Comparison of ENCODE assay signal across 20 cellular contexts in genomic region chr19:38429811-38430156, GRCh38. TPM values are rescaled to one million over a fixed set of nuclear protein-coding genes. Genes with fewer than 3 reads are reported as not detected.
A peak's percentile ranks its signal among the peaks of the same experiment; 100 is the strongest.
DNase-seq lines count a peak whose midpoint lies in the region; ATAC-seq, FAIRE-seq and TF ChIP-seq lines count a peak whose summit lies in the region.
"Had no signal": no experiment of that assay in that cellular context is flagged by ENCODE, and none has a peak within 500 bp of the region (broad histone marks: within the 10 kb centered on the region; RNA-seq: fewer than 3 reads in every experiment).

No MANE protein-coding gene starts in this region.

- TF ChIP-seq POLR2A in GM12878 (IDR thresholded peaks at IDR 0.05; ENCODE audit: low read depth, low read length) = no peak

- RAD21 ChIA-PET in GM12878 (lab: Charles Lee; ENCODE audit: unreplicated experiment) = no interaction called here

- H3F3A ChIP-seq in GM23338 (replicated peaks; ENCODE audit: low read depth) = peaks cover 26% of the 10 kb centered on the region

- no peak overlapping the region for H2BK120ac ChIP-seq in mesendoderm (ENCODE audit: low read depth, low read length)

- POLR2A ChIA-PET in activated B cell treated with CpG ODN at 0.5 μM for 24 hours (lab: Charles Lee) = no interaction called here
- POLR2A ChIA-PET in GM12878 (lab: Charles Lee) = no interaction called here

- H3K4ac ChIP-seq in mesendoderm (ENCODE audit: low read depth, low read length) = no peak overlapping the region

- DNase-seq in activated T-cell treated with anti-CD3 and anti-CD28 coated beads, Interleukin-2, amount 50 U/mL, for 24 hours = no peak
- no peak for DNase-seq in activated T-cell treated with anti-CD3 and anti-CD28 coated beads, Interleukin-2, amount 50 U/mL, for 4 hours
- DNase-seq in GM23338 (ENCODE audit: low spot score) (no peak), activated B cell treated with CpG ODN at 0.5 μM for 24 hours (no peak), GM12878 (ENCODE audit: low read depth, low spot score) (no peak), type B pancreatic cell (ENCODE audit: extremely low spot score, unreplicated experiment) (no peak), COLO829 (ENCODE audit: low spot score) (no peak), mesendoderm (no peak)
- DNase-seq: EL, KG1, NCI-H1436, NCI-H2029, NCI-H2171, NCI-H446, PC-3 had no signal

- H3K18ac ChIP-seq in mesendoderm (ENCODE audit: low read length) = no peak overlapping the region

- H4K5ac ChIP-seq in mesendoderm (ENCODE audit: low read length) = no peak overlapping the region

- no peaks in the 10 kb centered on the region for H3K9me2 ChIP-seq in GM23338 (ENCODE audit: insufficient read depth)

- H2AFZ ChIP-seq in GM23338 (no peak overlapping the region), GM12878 (ENCODE audit: control insufficient read depth, low read depth, low read length) (no peak overlapping the region)

- no peak overlapping the region for H3K56ac ChIP-seq in mesendoderm (ENCODE audit: low read length)

- no peak overlapping the region for H2BK5ac ChIP-seq in mesendoderm (ENCODE audit: low read length)

- H2BK15ac ChIP-seq in mesendoderm (replicated peaks; ENCODE audit: low read depth) = no peak overlapping the region

- H4K20me1 ChIP-seq in GM23338 (replicated peaks; ENCODE audit: insufficient read depth) (no peaks in the 10 kb centered on the region), GM12878 (ENCODE audit: control insufficient read depth, insufficient read depth) (no peaks in the 10 kb centered on the region)

- H3K4me1 ChIP-seq in GM23338 (ENCODE audit: insufficient read depth) = peaks cover 34% of the 10 kb centered on the region
- H3K4me1 ChIP-seq in GM12878 (ENCODE audit: control insufficient read depth, insufficient read depth, low read length) = peaks cover 16% of the 10 kb centered on the region
- peaks cover 8% of the 10 kb centered on the region for H3K4me1 ChIP-seq in mesendoderm (ENCODE audit: control insufficient read depth, low read depth, low read length)

- H3K27ac Mint-ChIP-seq in activated T-cell treated with anti-CD3 and anti-CD28 coated beads, Interleukin-2, amount 50 U/mL, for 24 hours = peak overlapping the region; percentile 96
- H3K27ac Mint-ChIP-seq in GM23338 = no peak overlapping the region
- peak overlapping the region; percentile 70 for H3K27ac Mint-ChIP-seq in activated B cell treated with CpG ODN at 0.5 μM for 24 hours
- no peak overlapping the region for H3K27ac Mint-ChIP-seq in type B pancreatic cell

- intact Hi-C loops in activated B cell treated with CpG ODN at 0.5 μM for 24 hours (cut with micrococcal nuclease) = loop anchor here (5.0 kb wide), 1 partner anchor 63 kb away; no protein-coding TSS in a partner anchor
- intact Hi-C loops in GM12878 (cut with micrococcal nuclease; ENCODE audit: unreplicated experiment) = no loop called here

- H3K27ac ChIP-seq in GM23338 (ENCODE audit: low read depth) = peak overlapping the region; percentile 66; the same call in 1 of the 2 replicates
- no peak overlapping the region for H3K27ac ChIP-seq in GM12878 (ENCODE audit: control insufficient read depth, insufficient read depth)
- H3K27ac ChIP-seq in mesendoderm (ENCODE audit: low read depth, low read length) = no peak overlapping the region
- H3K27ac ChIP-seq: RWPE1 had no signal

- no peak overlapping the region for H2AK5ac ChIP-seq in mesendoderm (ENCODE audit: low read length)

- no peak for FAIRE-seq in GM12878 (lab: Jason Lieb, UNC)

- H3K36me3 ChIP-seq in GM23338 (ENCODE audit: insufficient read depth) = no peaks in the 10 kb centered on the region
- no peaks in the 10 kb centered on the region for H3K36me3 ChIP-seq in GM12878 (ENCODE audit: control insufficient read depth in 2 of 2, insufficient read depth in 2 of 2, low read length in 1 of 2)
- no peaks in the 10 kb centered on the region for H3K36me3 ChIP-seq in mesendoderm (ENCODE audit: control insufficient read depth, insufficient read depth, low read length)

- H3K9ac ChIP-seq in GM12878 (ENCODE audit: control insufficient read depth, insufficient read depth, low read length) = no peak overlapping the region
- no peak overlapping the region for H3K9ac ChIP-seq in mesendoderm (ENCODE audit: low read length)

- peaks cover 13% of the 10 kb centered on the region for H3K27me3 Mint-ChIP-seq in activated T-cell treated with anti-CD3 and anti-CD28 coated beads, Interleukin-2, amount 50 U/mL, for 24 hours
- H3K27me3 Mint-ChIP-seq in activated T-cell treated with anti-CD3 and anti-CD28 coated beads, Interleukin-2, amount 50 U/mL, for 4 hours (ENCODE audit: low read depth) = peaks cover 19% of the 10 kb centered on the region
- H3K27me3 Mint-ChIP-seq in GM23338 (ENCODE audit: insufficient read depth, low read depth, poor library complexity) = peaks cover 19% of the 10 kb centered on the region
- H3K27me3 Mint-ChIP-seq in activated B cell treated with CpG ODN at 0.5 μM for 24 hours = peaks cover 7% of the 10 kb centered on the region
- peaks cover 24% of the 10 kb centered on the region for H3K27me3 Mint-ChIP-seq in type B pancreatic cell

- peaks cover 47% of the 10 kb centered on the region for H3K4me1 Mint-ChIP-seq in activated T-cell treated with anti-CD3 and anti-CD28 coated beads, Interleukin-2, amount 50 U/mL, for 24 hours (ENCODE audit: low read depth)
- peaks cover 37% of the 10 kb centered on the region for H3K4me1 Mint-ChIP-seq in activated T-cell treated with anti-CD3 and anti-CD28 coated beads, Interleukin-2, amount 50 U/mL, for 4 hours (ENCODE audit: low read depth)
- peaks cover 21% of the 10 kb centered on the region for H3K4me1 Mint-ChIP-seq in GM23338
- H3K4me1 Mint-ChIP-seq in activated B cell treated with CpG ODN at 0.5 μM for 24 hours = peaks cover 48% of the 10 kb centered on the region
- peaks cover 13% of the 10 kb centered on the region for H3K4me1 Mint-ChIP-seq in type B pancreatic cell (ENCODE audit: unreplicated experiment)

- TF ChIP-seq RAD21 in GM12878 (IDR thresholded peaks at IDR 0.05; ENCODE audit: insufficient read depth, low read depth, low read length) = no peak

- TF ChIP-seq CTCF in GM23338 (conservative IDR thresholded peaks at IDR 0.05; ENCODE audit: low read depth in 2 of 2) (no peak), activated B cell treated with CpG ODN at 0.5 μM for 24 hours (IDR thresholded peaks at IDR 0.05) (no peak), GM12878 (IDR thresholded peaks at IDR 0.05 in 2 of 3, conservative IDR thresholded peaks at IDR 0.05 in 1 of 3; ENCODE audit: control insufficient read depth in 2 of 3, extremely low read depth in 1 of 3, insufficient read depth in 1 of 3, low read depth in 3 of 3, low read length in 3 of 3) (no peak), type B pancreatic cell (conservative IDR thresholded peaks at IDR 0.05) (no peak)

- H3K4me2 ChIP-seq in GM23338 (no peak overlapping the region), GM12878 (ENCODE audit: control insufficient read depth, insufficient read depth) (no peak overlapping the region), mesendoderm (ENCODE audit: low read length) (no peak overlapping the region)

- SMC1A ChIA-PET in GM12878 (lab: Charles Lee; ENCODE audit: uncharacterized antibody, unreplicated experiment) = no interaction called here

- H3K27me3 ChIP-seq in GM23338 (ENCODE audit: insufficient read depth) (no peaks in the 10 kb centered on the region), GM12878 (replicated peaks in 1 of 2; ENCODE audit: control insufficient read depth in 2 of 2, insufficient read depth in 2 of 2, low read length in 1 of 2) (no peaks in the 10 kb centered on the region), mesendoderm (ENCODE audit: insufficient read depth, low read length, poor library complexity) (no peaks in the 10 kb centered on the region)

- H3K79me1 ChIP-seq in mesendoderm (ENCODE audit: low read length) = no peaks in the 10 kb centered on the region

- H3K23ac ChIP-seq in mesendoderm (ENCODE audit: low read length) = no peak overlapping the region

- no TSS peak for BruUV-seq in GM12878 (replicated peaks; lab: Mats Ljungman, UMichigan)

- no peaks in the 10 kb centered on the region for H3K36me3 Mint-ChIP-seq in activated T-cell treated with anti-CD3 and anti-CD28 coated beads, Interleukin-2, amount 50 U/mL, for 24 hours (ENCODE audit: low read depth)
- H3K36me3 Mint-ChIP-seq in activated T-cell treated with anti-CD3 and anti-CD28 coated beads, Interleukin-2, amount 50 U/mL, for 4 hours (ENCODE audit: insufficient read depth) = no peaks in the 10 kb centered on the region
- H3K36me3 Mint-ChIP-seq in GM23338 (ENCODE audit: low read depth) (no peaks in the 10 kb centered on the region), activated B cell treated with CpG ODN at 0.5 μM for 24 hours (ENCODE audit: low read depth) (no peaks in the 10 kb centered on the region), type B pancreatic cell (no peaks in the 10 kb centered on the region)
- H3K36me3 Mint-ChIP-seq: CD14-positive monocyte had no signal

- no peak overlapping the region for H3K4me3 ChIP-seq in GM23338
- no peak overlapping the region for H3K4me3 ChIP-seq in GM12878
- no peak overlapping the region for H3K4me3 ChIP-seq in mesendoderm (ENCODE audit: low read length)

- H3K9me3 Mint-ChIP-seq in activated T-cell treated with anti-CD3 and anti-CD28 coated beads, Interleukin-2, amount 50 U/mL, for 24 hours = peaks cover 2% of the 10 kb centered on the region
- no peaks in the 10 kb centered on the region for H3K9me3 Mint-ChIP-seq in activated T-cell treated with anti-CD3 and anti-CD28 coated beads, Interleukin-2, amount 50 U/mL, for 4 hours
- no peaks in the 10 kb centered on the region for H3K9me3 Mint-ChIP-seq in GM23338
- no peaks in the 10 kb centered on the region for H3K9me3 Mint-ChIP-seq in activated B cell treated with CpG ODN at 0.5 μM for 24 hours
- H3K9me3 Mint-ChIP-seq in type B pancreatic cell = no peaks in the 10 kb centered on the region

- H4K8ac ChIP-seq in mesendoderm (ENCODE audit: low read depth, low read length) = no peak overlapping the region

- TF ChIP-seq EP300 in GM12878 (IDR thresholded peaks at IDR 0.05; ENCODE audit: borderline replicate concordance in 1 of 2, control insufficient read depth in 1 of 2, low read depth in 2 of 2, low read length in 2 of 2) = no peak

- H3K4me3 Mint-ChIP-seq in activated T-cell treated with anti-CD3 and anti-CD28 coated beads, Interleukin-2, amount 50 U/mL, for 24 hours = peak overlapping the region; percentile 18
- no peak overlapping the region for H3K4me3 Mint-ChIP-seq in activated T-cell treated with anti-CD3 and anti-CD28 coated beads, Interleukin-2, amount 50 U/mL, for 4 hours
- H3K4me3 Mint-ChIP-seq in GM23338 (no peak overlapping the region), activated B cell treated with CpG ODN at 0.5 μM for 24 hours (no peak overlapping the region), type B pancreatic cell (no peak overlapping the region)
- H3K4me3 Mint-ChIP-seq: CD14-positive monocyte had no signal

- H3K79me2 ChIP-seq in GM23338 (replicated peaks; ENCODE audit: insufficient read depth) (0 out of 2 replicates have a peak, but pooled peaks cover 3% of the 10 kb centered on the region), GM12878 (ENCODE audit: control insufficient read depth, insufficient read depth, low read length) (no peaks in the 10 kb centered on the region), mesendoderm (ENCODE audit: control insufficient read depth, insufficient read depth, low read length) (no peaks in the 10 kb centered on the region)

- ATAC-seq in activated T-cell treated with anti-CD3 and anti-CD28 coated beads, Interleukin-2, amount 50 U/mL, for 4 hours = no peak
- ATAC-seq in GM23338 (no peak), activated B cell treated with CpG ODN at 0.5 μM for 24 hours (ENCODE audit: low read depth) (no peak), GM12878 (no peak)
- ATAC-seq: PC-3 had no signal

- H3K9me3 ChIP-seq in GM12878 (replicated peaks; ENCODE audit: control insufficient read depth, insufficient read depth, low read length) = no peaks in the 10 kb centered on the region

- WGBS in GM12878 (ENCODE audit: insufficient coverage, insufficient replicate concordance, low lambda C conversion rate, missing lambda C conversion rate) = 46% methylated on average over 2 of the region's 2 CpGs
- no CpG with 5 or more reads among the region's 2 CpGs for WGBS in mesendoderm (ENCODE audit: extremely low coverage, insufficient coverage, low lambda C conversion rate)

- CTCF ChIA-PET in activated B cell treated with CpG ODN at 0.5 μM for 24 hours (lab: Charles Lee) = no interaction called here
- CTCF ChIA-PET in GM12878 (lab: Yijun Ruan, JAX) = no interaction called here

- in situ Hi-C loops in GM12878 (cut with MboI) = no loop called here

RNA-seq across cellular contexts. Expression of gene RYR1, which starts 3.7 kb away (rescaled TPM):
- total RNA-seq in activated T-cell treated with anti-CD3 and anti-CD28 coated beads, Interleukin-2, amount 50 U/mL, for 4 hours = 1 to 10 TPM; 2.3 to 3.9 (median 3.2) TPM
- total RNA-seq in GM23338 (2014; rRNA removed; shearing (Covaris generic)) = 17.3 and 26.7 TPM in 2 replicates
- polyA plus RNA-seq in GM23338 (2016; fragmentation: Nextera tagmentation; extraction: Ambion mirVana) (4.0 and 4.7 TPM in 2 replicates), GM12878 (2011; rRNA removed) (0.03 and 0.07 TPM in 2 replicates), GM12878 (2014; fragmentation: Illumina TruSeq; extraction: Trizol) (0.05 and 0.32 TPM in 2 replicates), GM12878 (2014; fragmentation: Nextera tagmentation; extraction: Ambion mirVana) (under 1 TPM; under 0.01 to 0.02 TPM), GM12878 (2014; rRNA removed) (0.10 and 0.22 TPM in 2 replicates), GM12878 (2016; fragmentation: Nextera tagmentation; extraction: Ambion mirVana) (under 1 TPM in 1 of 2 experiments, not detected in 1; 0.04 TPM)
- total RNA-seq in activated B cell treated with CpG ODN at 0.5 μM for 24 hours (4.1 and 5.1 TPM in 2 replicates), GM12878 (2014; rRNA removed) (0.11 TPM in 2 replicates), GM12878 (2014; rRNA removed; fragmentation: Illumina TruSeq; extraction: Trizol) (0.04 and 0.28 TPM in 2 replicates), GM12878 (2021) (0.28 and 0.88 TPM in 2 replicates), type B pancreatic cell (ENCODE audit: low replicate concordance) (3.3 and 9.3 TPM in 2 replicates)
- 2.0 TPM in 2 replicates for total RNA-seq in GM12878 (2013; cell fraction: nucleolus; rRNA removed)
- polyA plus RNA-seq in GM12878 (2011; ENCODE audit: low read depth) = 0.08 TPM
- 0.03 and 0.13 TPM in 2 replicates for polyA plus RNA-seq in GM12878 (2011; cell fraction: cytosol; rRNA removed)
- polyA plus RNA-seq in GM12878 (2011; cell fraction: nucleus; rRNA removed) = 0.10 and 0.15 TPM in 2 replicates
- polyA plus RNA-seq in GM12878 (2012) = 0.31 and 0.51 TPM in 2 replicates
- under 0.01 and 0.07 TPM in 2 replicates for polyA minus RNA-seq in GM12878 (2011; rRNA and poly(A)+ RNA removed)
- polyA minus RNA-seq in GM12878 (2011; cell fraction: cytosol; rRNA and poly(A)+ RNA removed) = not detected in 2 replicates
- polyA minus RNA-seq in GM12878 (2011; cell fraction: nucleus; rRNA and poly(A)+ RNA removed) = under 0.01 and 0.57 TPM in 2 replicates
- polyA plus RNA-seq in mesendoderm (2013, experiment 1 of 2) = 2.8 TPM
- 3.3 TPM for polyA plus RNA-seq in mesendoderm (2013, experiment 2 of 2)
- total RNA-seq: H4, M059J, PC-3 had no signal

RNA-seq across cellular contexts. Expression of gene RASGRP4, which starts 3.8 kb away (rescaled TPM):
- 1 to 10 TPM in 2 of 3 donors, under 1 TPM in 1; 0.66 to 1.4 (median 1.2) TPM for total RNA-seq in activated T-cell treated with anti-CD3 and anti-CD28 coated beads, Interleukin-2, amount 50 U/mL, for 4 hours
- total RNA-seq in GM23338 (2014; rRNA removed; shearing (Covaris generic)) = 3.6 and 4.1 TPM in 2 replicates
- polyA plus RNA-seq in GM23338 (2016; fragmentation: Nextera tagmentation; extraction: Ambion mirVana) (1.5 and 1.6 TPM in 2 replicates), GM12878 (2011; rRNA removed) (0.04 and 0.24 TPM in 2 replicates), GM12878 (2014; fragmentation: Illumina TruSeq; extraction: Trizol) (4.2 and 5.5 TPM in 2 replicates), GM12878 (2014; fragmentation: Nextera tagmentation; extraction: Ambion mirVana) (under 1 TPM; 0.26 to 0.55 TPM), GM12878 (2014; rRNA removed) (6.6 and 7.4 TPM in 2 replicates), GM12878 (2016; fragmentation: Nextera tagmentation; extraction: Ambion mirVana) (1 to 10 TPM; 2.4 to 3.8 TPM)
- total RNA-seq in activated B cell treated with CpG ODN at 0.5 μM for 24 hours (3.2 and 3.6 TPM in 2 replicates), GM12878 (2014; rRNA removed) (4.8 and 5.7 TPM in 2 replicates), GM12878 (2014; rRNA removed; fragmentation: Illumina TruSeq; extraction: Trizol) (2.0 and 2.8 TPM in 2 replicates), GM12878 (2021) (5.9 TPM in 2 replicates), type B pancreatic cell (ENCODE audit: low replicate concordance) (not detected in 2 replicates)
- 3.5 and 4.8 TPM in 2 replicates for total RNA-seq in GM12878 (2013; cell fraction: nucleolus; rRNA removed)
- 1.2 TPM for polyA plus RNA-seq in GM12878 (2011; ENCODE audit: low read depth)
- polyA plus RNA-seq in GM12878 (2011; cell fraction: cytosol; rRNA removed) = 0.22 and 0.30 TPM in 2 replicates
- 0.38 and 0.55 TPM in 2 replicates for polyA plus RNA-seq in GM12878 (2011; cell fraction: nucleus; rRNA removed)
- 2.5 and 2.6 TPM in 2 replicates for polyA plus RNA-seq in GM12878 (2012)
- polyA minus RNA-seq in GM12878 (2011; rRNA and poly(A)+ RNA removed) = 0.21 TPM in 1 of 2 replicates, not detected in the other
- not detected in 2 replicates for polyA minus RNA-seq in GM12878 (2011; cell fraction: cytosol; rRNA and poly(A)+ RNA removed)
- polyA minus RNA-seq in GM12878 (2011; cell fraction: nucleus; rRNA and poly(A)+ RNA removed) = 0.12 TPM in 1 of 2 replicates, not detected in the other
- polyA plus RNA-seq in mesendoderm (2013, experiment 1 of 2) = 1.0 TPM
- 0.98 TPM for polyA plus RNA-seq in mesendoderm (2013, experiment 2 of 2)
- total RNA-seq: A673, M059J, PC-3 had no signal

RNA-seq across cellular contexts. Expression of gene FAM98C, which starts 26.9 kb away (rescaled TPM):
- total RNA-seq in activated T-cell treated with anti-CD3 and anti-CD28 coated beads, Interleukin-2, amount 50 U/mL, for 4 hours = 10 to 100 TPM; 22.7 to 27.5 (median 24.5) TPM
- 4.3 and 5.7 TPM in 2 replicates for total RNA-seq in GM23338 (2014; rRNA removed; shearing (Covaris generic))
- polyA plus RNA-seq in GM23338 (2016; fragmentation: Nextera tagmentation; extraction: Ambion mirVana) (7.6 and 8.0 TPM in 2 replicates), GM12878 (2011; rRNA removed) (4.5 and 8.8 TPM in 2 replicates), GM12878 (2014; fragmentation: Illumina TruSeq; extraction: Trizol) (1.7 and 3.5 TPM in 2 replicates), GM12878 (2014; fragmentation: Nextera tagmentation; extraction: Ambion mirVana) (1 to 10 TPM; 1.4 to 2.3 TPM), GM12878 (2014; rRNA removed) (17.1 and 23.5 TPM in 2 replicates), GM12878 (2016; fragmentation: Nextera tagmentation; extraction: Ambion mirVana) (10 to 100 TPM; 13.5 to 17.2 TPM)
- total RNA-seq in activated B cell treated with CpG ODN at 0.5 μM for 24 hours (38.3 and 40.0 TPM in 2 replicates), GM12878 (2014; rRNA removed) (9.8 and 10.2 TPM in 2 replicates), GM12878 (2014; rRNA removed; fragmentation: Illumina TruSeq; extraction: Trizol) (6.8 and 7.0 TPM in 2 replicates), GM12878 (2021) (11.2 and 14.2 TPM in 2 replicates), type B pancreatic cell (ENCODE audit: low replicate concordance) (25.2 and 27.3 TPM in 2 replicates)
- 25.4 and 31.4 TPM in 2 replicates for total RNA-seq in GM12878 (2013; cell fraction: nucleolus; rRNA removed)
- 5.0 TPM for polyA plus RNA-seq in GM12878 (2011; ENCODE audit: low read depth)
- polyA plus RNA-seq in GM12878 (2011; cell fraction: cytosol; rRNA removed) = 13.9 and 19.4 TPM in 2 replicates
- polyA plus RNA-seq in GM12878 (2011; cell fraction: nucleus; rRNA removed) = 33.4 and 38.9 TPM in 2 replicates
- polyA plus RNA-seq in GM12878 (2012) = 14.4 and 15.0 TPM in 2 replicates
- polyA minus RNA-seq in GM12878 (2011; rRNA and poly(A)+ RNA removed) = 4.2 and 10.1 TPM in 2 replicates
- polyA minus RNA-seq in GM12878 (2011; cell fraction: cytosol; rRNA and poly(A)+ RNA removed) = 7.9 and 8.8 TPM in 2 replicates
- 6.8 and 10.3 TPM in 2 replicates for polyA minus RNA-seq in GM12878 (2011; cell fraction: nucleus; rRNA and poly(A)+ RNA removed)
- 2.2 TPM for polyA plus RNA-seq in mesendoderm (2013, experiment 1 of 2)
- 2.6 TPM for polyA plus RNA-seq in mesendoderm (2013, experiment 2 of 2)

RNA-seq across cellular contexts. Expression of gene SPRED3, which starts 41.3 kb away (rescaled TPM):
- under 1 TPM; 0.46 to 0.74 (median 0.57) TPM for total RNA-seq in activated T-cell treated with anti-CD3 and anti-CD28 coated beads, Interleukin-2, amount 50 U/mL, for 4 hours
- 3.9 TPM in 2 replicates for total RNA-seq in GM23338 (2014; rRNA removed; shearing (Covaris generic))
- polyA plus RNA-seq in GM23338 (2016; fragmentation: Nextera tagmentation; extraction: Ambion mirVana) (10.7 and 11.6 TPM in 2 replicates), GM12878 (2011; rRNA removed) (0.61 and 0.79 TPM in 2 replicates), GM12878 (2014; fragmentation: Illumina TruSeq; extraction: Trizol) (0.11 and 0.24 TPM in 2 replicates), GM12878 (2014; fragmentation: Nextera tagmentation; extraction: Ambion mirVana) (under 1 TPM; 0.09 to 0.32 TPM), GM12878 (2014; rRNA removed) (0.31 and 0.88 TPM in 2 replicates), GM12878 (2016; fragmentation: Nextera tagmentation; extraction: Ambion mirVana) (under 1 TPM in 1 of 2 experiments, not detected in 1; 0.47 TPM)
- total RNA-seq in activated B cell treated with CpG ODN at 0.5 μM for 24 hours (0.44 and 2.4 TPM in 2 replicates), GM12878 (2014; rRNA removed) (0.05 TPM in 1 of 2 replicates, not detected in the other), GM12878 (2014; rRNA removed; fragmentation: Illumina TruSeq; extraction: Trizol) (0.23 and 0.27 TPM in 2 replicates), GM12878 (2021) (1.2 and 1.5 TPM in 2 replicates), type B pancreatic cell (ENCODE audit: low replicate concordance) (4.2 and 5.5 TPM in 2 replicates)
- total RNA-seq in GM12878 (2013; cell fraction: nucleolus; rRNA removed) = 2.1 and 4.2 TPM in 2 replicates
- 0.04 TPM for polyA plus RNA-seq in GM12878 (2011; ENCODE audit: low read depth)
- 0.18 and 0.40 TPM in 2 replicates for polyA plus RNA-seq in GM12878 (2011; cell fraction: cytosol; rRNA removed)
- 4.8 and 6.4 TPM in 2 replicates for polyA plus RNA-seq in GM12878 (2011; cell fraction: nucleus; rRNA removed)
- 0.91 and 2.4 TPM in 2 replicates for polyA plus RNA-seq in GM12878 (2012)
- 0.52 and 0.73 TPM in 2 replicates for polyA minus RNA-seq in GM12878 (2011; rRNA and poly(A)+ RNA removed)
- not detected in 2 replicates for polyA minus RNA-seq in GM12878 (2011; cell fraction: cytosol; rRNA and poly(A)+ RNA removed)
- polyA minus RNA-seq in GM12878 (2011; cell fraction: nucleus; rRNA and poly(A)+ RNA removed) = 1.1 and 2.0 TPM in 2 replicates
- polyA plus RNA-seq in mesendoderm (2013, experiment 1 of 2) = 2.1 TPM
- 2.1 TPM for polyA plus RNA-seq in mesendoderm (2013, experiment 2 of 2)
- polyA plus RNA-seq: CD14-positive monocyte had no signal

RNA-seq across cellular contexts. Expression of gene GGN, which starts 42.0 kb away (rescaled TPM):
- total RNA-seq in activated T-cell treated with anti-CD3 and anti-CD28 coated beads, Interleukin-2, amount 50 U/mL, for 4 hours = under 1 TPM in 2 of 3 donors, not detected in 1; 0.11 TPM
- 0.14 and 0.70 TPM in 2 replicates for total RNA-seq in GM23338 (2014; rRNA removed; shearing (Covaris generic))
- polyA plus RNA-seq in GM23338 (2016; fragmentation: Nextera tagmentation; extraction: Ambion mirVana) = 1.5 and 2.6 TPM in 2 replicates
- 0.22 and 1.2 TPM in 2 replicates for total RNA-seq in activated B cell treated with CpG ODN at 0.5 μM for 24 hours
- not detected in 2 replicates for total RNA-seq in GM12878 (2013; cell fraction: nucleolus; rRNA removed)
- total RNA-seq in GM12878 (2014; rRNA removed) = not detected in 2 replicates
- not detected in 2 replicates for total RNA-seq in GM12878 (2014; rRNA removed; fragmentation: Illumina TruSeq; extraction: Trizol)
- not detected in 2 replicates for total RNA-seq in GM12878 (2021)
- not detected for polyA plus RNA-seq in GM12878 (2011; ENCODE audit: low read depth)
- polyA plus RNA-seq in GM12878 (2011; rRNA removed) = not detected in 2 replicates
- polyA plus RNA-seq in GM12878 (2011; cell fraction: cytosol; rRNA removed) = not detected in 2 replicates
- not detected in 2 replicates for polyA plus RNA-seq in GM12878 (2011; cell fraction: nucleus; rRNA removed)
- polyA plus RNA-seq in GM12878 (2012) = 0.25 and 0.37 TPM in 2 replicates
- not detected in 2 replicates for polyA plus RNA-seq in GM12878 (2014; fragmentation: Illumina TruSeq; extraction: Trizol)
- not detected for polyA plus RNA-seq in GM12878 (2014; fragmentation: Nextera tagmentation; extraction: Ambion mirVana)
- not detected in 2 replicates for polyA plus RNA-seq in GM12878 (2014; rRNA removed)
- polyA plus RNA-seq in GM12878 (2016; fragmentation: Nextera tagmentation; extraction: Ambion mirVana) = not detected
- polyA minus RNA-seq in GM12878 (2011; rRNA and poly(A)+ RNA removed) = not detected in 2 replicates
- polyA minus RNA-seq in GM12878 (2011; cell fraction: cytosol; rRNA and poly(A)+ RNA removed) = not detected in 2 replicates
- not detected in 2 replicates for polyA minus RNA-seq in GM12878 (2011; cell fraction: nucleus; rRNA and poly(A)+ RNA removed)
- total RNA-seq in type B pancreatic cell (ENCODE audit: low replicate concordance) = 1.1 and 1.5 TPM in 2 replicates
- 0.56 TPM for polyA plus RNA-seq in mesendoderm (2013, experiment 1 of 2)
- 0.35 TPM for polyA plus RNA-seq in mesendoderm (2013, experiment 2 of 2)

Comparison
In these comparisons a context has a peak if more than half of its experiments do, and no peak if none do; other contexts are left out.
1. H3K27ac Mint-ChIP-seq: peak in activated T-cell treated with anti-CD3 and anti-CD28 coated beads, Interleukin-2, amount 50 U/mL, for 24 hours (single experiment) and activated B cell treated with CpG ODN at 0.5 μM for 24 hours (single experiment); none in GM23338 (single experiment) and type B pancreatic cell (single experiment).